Comparison of ENCODE assay signal across 22 cellular contexts in the genomic region with DNA sequence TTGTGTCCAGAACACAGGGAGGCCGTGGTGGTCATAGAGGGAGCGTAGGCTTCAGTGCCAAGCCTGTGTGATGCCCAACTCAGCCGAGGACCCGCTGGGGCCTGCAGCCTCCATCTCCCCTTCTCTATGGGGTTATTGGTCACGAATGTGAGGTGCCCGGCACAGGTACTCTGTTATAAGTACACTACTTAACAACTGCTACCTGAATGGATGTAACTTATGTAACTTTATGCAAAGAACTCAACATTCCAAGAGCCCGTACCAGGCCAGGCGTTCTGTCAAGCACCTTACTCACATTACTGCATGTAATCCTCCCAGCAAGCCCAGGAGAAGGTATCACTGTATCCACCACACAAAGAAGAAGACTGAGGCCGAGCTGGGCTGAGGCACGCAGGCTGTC. TPM values are rescaled to one million over a fixed set of nuclear protein-coding genes. Genes with fewer than 3 reads are reported as not detected.
DNase-seq lines count a peak whose midpoint lies in the region; ATAC-seq and TF ChIP-seq lines count a peak whose summit lies in the region.
"Had no signal": no experiment of that assay in that cellular context is flagged by ENCODE, and none has a peak within 500 bp of the region (broad histone marks: within the 10 kb centered on the region; RNA-seq: fewer than 3 reads in every experiment).

No MANE protein-coding gene starts in this region.

- in situ Hi-C loops in mammary epithelial cell (cut with MboI; ENCODE audit: low sequenced_read_pairs in 2 of 2): no loop called here

- intact Hi-C loops in mammary epithelial cell (cut with micrococcal nuclease) (no loop called here), breast epithelium (cut with DNase I; ENCODE audit: low total_unique reads) (no loop called here), CD14-positive monocyte (cut with micrococcal nuclease) (no loop called here), lower lobe of right lung (cut with DNase I) (no loop called here)

- DNase-seq in mammary epithelial cell (no peak), breast epithelium (ENCODE audit: low spot score in 2 of 2) (no peak), CD14-positive monocyte (ENCODE audit: low spot score) (peak; percentile 6), lower lobe of right lung (no peak), neuronal stem cell (ENCODE audit: low spot score) (no peak)
- no peak for DNase-seq in activated CD8-positive, alpha-beta memory T cell treated with anti-CD3 and anti-CD28 coated beads, Interleukin-2, amount 50 U/mL, for 4 hours
- DNase-seq: CD4-positive, alpha-beta T cell; CD8-positive, alpha-beta memory T cell; DMS 273 treated with DMSO at 0.1 percent for 48 hours; DMS79; EL; GDM1; H7; HCEC 1CT had no signal

- H3K4me3 ChIP-seq in mammary epithelial cell (replicated peaks in 1 of 3; ENCODE audit: insufficient read depth in 1 of 3, low read depth in 2 of 3, low read length in 3 of 3) (no peak overlapping the region), breast epithelium (no peak overlapping the region), lower lobe of right lung (no peak overlapping the region), neuronal stem cell (ENCODE audit: low read length in 2 of 2) (no peak overlapping the region)
- H3K4me3 ChIP-seq: BLaER1, GM12878 had no signal

- H2BK12ac ChIP-seq in neuronal stem cell (ENCODE audit: low read length): no peak overlapping the region

- TF ChIP-seq CTCF in mammary epithelial cell (conservative IDR thresholded peaks at IDR 0.05 in 1 of 2, IDR thresholded peaks at IDR 0.05 in 1 of 2; ENCODE audit: extremely low read depth in 1 of 2, insufficient read depth in 1 of 2, low read depth in 1 of 2, low read length in 2 of 2): no peak
- TF ChIP-seq CTCF in breast epithelium (IDR thresholded peaks at IDR 0.05): no peak
- TF ChIP-seq CTCF in CD14-positive monocyte (IDR thresholded peaks at IDR 0.05): no peak
- TF ChIP-seq CTCF in lower lobe of right lung (IDR thresholded peaks at IDR 0.05): no peak

- H3K4me2 ChIP-seq in mammary epithelial cell (ENCODE audit: insufficient read depth, low read depth, low read length): no peak overlapping the region
- no peak overlapping the region for H3K4me2 ChIP-seq in neuronal stem cell (ENCODE audit: insufficient read depth, low read length, poor library complexity, severe bottlenecking)
- H3K4me2 ChIP-seq: BLaER1 had no signal

- H3K4ac ChIP-seq in neuronal stem cell (ENCODE audit: low read length): no peak overlapping the region

- H3K36me3 ChIP-seq in mammary epithelial cell (ENCODE audit: insufficient read depth, low read length) (no peaks in the 10 kb centered on the region), breast epithelium (no peaks in the 10 kb centered on the region), lower lobe of right lung (no peaks in the 10 kb centered on the region), neuronal stem cell (replicated peaks in 1 of 2; ENCODE audit: control insufficient read depth in 2 of 2, insufficient read depth in 2 of 2, low read length in 2 of 2) (no peaks in the 10 kb centered on the region)
- H3K36me3 ChIP-seq: BLaER1 had no signal

- H3K9me3 Mint-ChIP-seq in CD14-positive monocyte: peaks cover 0 to 7% (median 3%) of the 10 kb centered on the region in 7 donors

- H3K23ac ChIP-seq in neuronal stem cell (ENCODE audit: low read depth, low read length, poor library complexity): no peak overlapping the region

- peak overlapping the region in 1 of 7 donors; percentile 46 for H3K27ac Mint-ChIP-seq in CD14-positive monocyte
- H3K27ac Mint-ChIP-seq: B cell; CD4-positive, alpha-beta T cell; CD8-positive, alpha-beta memory T cell had no signal

- H2AFZ ChIP-seq in mammary epithelial cell (ENCODE audit: low read depth, low read length) (no peak overlapping the region), neuronal stem cell (ENCODE audit: low read length) (no peak overlapping the region)

- H3K27me3 ChIP-seq in mammary epithelial cell (ENCODE audit: insufficient read depth, low read length) (peaks cover 2% of the 10 kb centered on the region), breast epithelium (peaks cover 0 to 4% of the 10 kb centered on the region in 2 donors), lower lobe of right lung (ENCODE audit: low read depth) (no peaks in the 10 kb centered on the region), neuronal stem cell (ENCODE audit: control insufficient read depth in 3 of 3, insufficient read depth in 3 of 3, low read depth in 1 of 3, low read length in 3 of 3) (peaks cover 0 to 17% (median 0%) of the 10 kb centered on the region in 3 experiments)
- H3K27me3 ChIP-seq: BLaER1 had no signal

- H4K20me1 ChIP-seq in mammary epithelial cell (ENCODE audit: insufficient read depth, low read length): no peaks in the 10 kb centered on the region
- H4K20me1 ChIP-seq: BLaER1 had no signal

- no peak overlapping the region for H3K27ac ChIP-seq in mammary epithelial cell (ENCODE audit: insufficient read depth, low read depth, low read length)
- H3K27ac ChIP-seq in breast epithelium: no peak overlapping the region
- H3K27ac ChIP-seq in lower lobe of right lung: no peak overlapping the region
- H3K27ac ChIP-seq in neuronal stem cell (replicated peaks; ENCODE audit: low read length): no peak overlapping the region
- H3K27ac ChIP-seq: 22Rv1, BLaER1, C4-2B had no signal

- no peak overlapping the region for H2BK120ac ChIP-seq in neuronal stem cell (ENCODE audit: low read depth, low read length)

- H3K79me1 ChIP-seq in neuronal stem cell (ENCODE audit: low read depth, low read length): no peaks in the 10 kb centered on the region

- no peaks in the 10 kb centered on the region for H3K36me3 Mint-ChIP-seq in CD14-positive monocyte
- H3K36me3 Mint-ChIP-seq: CD8-positive, alpha-beta memory T cell had no signal

- H4K91ac ChIP-seq in neuronal stem cell (ENCODE audit: low read depth, low read length, poor library complexity): no peak overlapping the region

- H2BK5ac ChIP-seq in neuronal stem cell (ENCODE audit: low read length): no peak overlapping the region

- H4K8ac ChIP-seq in neuronal stem cell (ENCODE audit: low read depth, low read length): no peak overlapping the region

- H3K9me3 ChIP-seq in mammary epithelial cell (replicated peaks; ENCODE audit: insufficient read depth, low read length) (no peaks in the 10 kb centered on the region), breast epithelium (no peaks in the 10 kb centered on the region), lower lobe of right lung (no peaks in the 10 kb centered on the region), neuronal stem cell (replicated peaks in 1 of 2; ENCODE audit: control insufficient read depth in 2 of 2, insufficient read depth in 1 of 2, low read depth in 1 of 2, low read length in 2 of 2) (peaks cover 0 to 2% of the 10 kb centered on the region in 2 donors)

- peaks cover 1 to 10% (median 2%) of the 10 kb centered on the region in 3 donors for H3K27me3 Mint-ChIP-seq in CD14-positive monocyte (ENCODE audit: low read depth in 3 of 3)
- H3K27me3 Mint-ChIP-seq: B cell had no signal

- WGBS in mammary epithelial cell (ENCODE audit: low coverage, missing lambda C conversion rate): 74% methylated on average over 8 of the region's 10 CpGs
- WGBS in neuronal stem cell (ENCODE audit: extremely low coverage in 2 of 2, insufficient read length in 2 of 2, insufficient replicate concordance in 1 of 2), 2 donors: no CpG with 5 or more reads among the region's 10 CpGs

- TF ChIP-seq POLR2A in breast epithelium (IDR thresholded peaks at IDR 0.05): no peak

- H3K18ac ChIP-seq in neuronal stem cell (ENCODE audit: low read length): peak overlapping the region; percentile 36

- no peaks in the 10 kb centered on the region for H3K4me1 ChIP-seq in mammary epithelial cell (ENCODE audit: insufficient read depth, low read length)
- no peaks in the 10 kb centered on the region for H3K4me1 ChIP-seq in breast epithelium
- H3K4me1 ChIP-seq in lower lobe of right lung: peaks cover 7% of the 10 kb centered on the region
- no peaks in the 10 kb centered on the region for H3K4me1 ChIP-seq in neuronal stem cell (ENCODE audit: control insufficient read depth in 2 of 2, insufficient read depth in 1 of 2, low read depth in 1 of 2, low read length in 2 of 2)
- H3K4me1 ChIP-seq: BLaER1 had no signal

- H3K9ac ChIP-seq in mammary epithelial cell (ENCODE audit: insufficient read depth, low read length) (peak overlapping the region; percentile 13), neuronal stem cell (ENCODE audit: low read depth, low read length, poor library complexity) (no peak overlapping the region)
- H3K9ac ChIP-seq: BLaER1 had no signal

- peak; percentile 38 to 62 for ATAC-seq in lower lobe of right lung
- ATAC-seq in HG03095 (IDR thresholded peaks at IDR 0.05; ENCODE audit: unreplicated experiment): no peak
- ATAC-seq in GM18867 (IDR thresholded peaks at IDR 0.05; ENCODE audit: unreplicated experiment): no peak
- ATAC-seq: GM12878 had no signal

- no peak overlapping the region for H2AK5ac ChIP-seq in neuronal stem cell (ENCODE audit: low read depth, low read length)

- H3K14ac ChIP-seq in neuronal stem cell (ENCODE audit: low read length): no peak overlapping the region

- no TSS peak for BruUV-seq in mammary epithelial cell (replicated peaks; lab: Mats Ljungman, UMichigan)

- no peak overlapping the region for H2BK15ac ChIP-seq in neuronal stem cell (ENCODE audit: low read length)

- no peaks in the 10 kb centered on the region for H3K79me2 ChIP-seq in mammary epithelial cell (ENCODE audit: insufficient read depth, low read length)

- CTCF ChIA-PET in mammary epithelial cell (lab: Charles Lee; ENCODE audit: low non-redundant PET): no interaction called here

- H3K4me3 Mint-ChIP-seq in CD14-positive monocyte: no peak overlapping the region
- H3K4me3 Mint-ChIP-seq: B cell; CD4-positive, alpha-beta T cell; CD8-positive, alpha-beta memory T cell had no signal

- dilution Hi-C loops in mammary epithelial cell (cut with HindIII; ENCODE audit: low sequenced_read_pairs): no loop called here

- peaks cover 14% of the 10 kb centered on the region for H3K4me1 Mint-ChIP-seq in CD14-positive monocyte
- H3K4me1 Mint-ChIP-seq: CD8-positive, alpha-beta memory T cell had no signal

RNA-seq across cellular contexts. Expression of a gene that starts 24.5 kb away (rescaled TPM):
- total RNA-seq in mammary epithelial cell (not detected), breast epithelium (not detected), lower lobe of right lung (not detected)
- polyA plus RNA-seq in mammary epithelial cell (not detected), CD14-positive monocyte (not detected)
- not detected for polyA minus RNA-seq in mammary epithelial cell
- not detected for polyA plus RNA-seq in neuronal stem cell (2013, experiment 1 of 2)
- polyA plus RNA-seq in neuronal stem cell (2013, experiment 2 of 2): not detected
- total RNA-seq: B cell; CD4-positive, alpha-beta T cell; CD8-positive, alpha-beta memory T cell; GM12878 had no signal
- polyA plus RNA-seq: AG04450; CD8-positive, alpha-beta memory T cell had no signal

Comparison
In these comparisons a context has a peak if more than half of its experiments do, and no peak if none do; other contexts are left out.
1. ATAC-seq: peak in lower lobe of right lung (2 of 2); none in HG03095 (single experiment) and GM18867 (single experiment).